Comparison of ENCODE assay signal across 24 cellular contexts in genomic region chr7:98341106-98341505, GRCh38. TPM values are rescaled to one million over a fixed set of nuclear protein-coding genes. Genes with fewer than 3 reads are reported as not detected.
A peak's percentile ranks its signal among the peaks of the same experiment; 100 is the strongest.
DNase-seq lines count a peak whose midpoint lies in the region; FAIRE-seq and TF ChIP-seq lines count a peak whose summit lies in the region.
"Had no signal": no experiment of that assay in that cellular context is flagged by ENCODE, and none has a peak within 500 bp of the region (broad histone marks: within the 10 kb centered on the region; RNA-seq: fewer than 3 reads in every experiment).

No MANE protein-coding gene starts in this region.

- TF ChIP-seq CTCF in AG10803 (conservative IDR thresholded peaks at IDR 0.05; ENCODE audit: low read length), result no peak
- no peak for TF ChIP-seq CTCF in brain microvascular endothelial cell (IDR thresholded peaks at IDR 0.05; ENCODE audit: low read depth, low read length, missing control alignments)

- 60 to 75% (median 64%) methylated on average over 3 of the region's 3 CpGs for WGBS in small intestine, 3 donors

- H3K27ac ChIP-seq in brain microvascular endothelial cell (peak overlapping the region; percentile 1), small intestine (ENCODE audit: low read depth in 1 of 2, low read length in 1 of 2) (no peak overlapping the region)
- H3K27ac ChIP-seq: A549, cardiac muscle cell, dorsolateral prefrontal cortex had no signal

- H3K4me3 ChIP-seq in AG10803 (ENCODE audit: low read length) (no peak overlapping the region), brain microvascular endothelial cell (ENCODE audit: low read depth, low read length) (no peak overlapping the region), small intestine (ENCODE audit: low read depth in 1 of 2, low read length in 2 of 2) (no peak overlapping the region)
- H3K4me3 ChIP-seq: A549, cardiac muscle cell, dorsolateral prefrontal cortex had no signal

- in situ Hi-C loops in brain microvascular endothelial cell (cut with HindIII; ENCODE audit: low pct_ligation_motif_present, low sequenced_read_pairs), result no loop called here

- no peaks in the 10 kb centered on the region for H3K27me3 ChIP-seq in brain microvascular endothelial cell (replicated peaks)
- no peaks in the 10 kb centered on the region for H3K27me3 ChIP-seq in small intestine (ENCODE audit: control insufficient read depth in 2 of 2, insufficient read depth in 2 of 2, low read length in 2 of 2)
- H3K27me3 ChIP-seq: cardiac muscle cell had no signal

- no peaks in the 10 kb centered on the region for H3K9me3 ChIP-seq in small intestine (ENCODE audit: control insufficient read depth, low read depth)
- H3K9me3 ChIP-seq: A549 had no signal

- FAIRE-seq in small intestine (lab: Jason Lieb, UNC), result no peak
- FAIRE-seq: A549, GM12892, HTR-8/SVneo, kidney, TTC549 had no signal

- no peaks in the 10 kb centered on the region for H3K4me1 ChIP-seq in small intestine (ENCODE audit: control insufficient read depth in 2 of 2, insufficient read depth in 1 of 2, low read depth in 1 of 2, low read length in 1 of 2)

- DNase-seq in AG10803 (ENCODE audit: low read depth) (peak; percentile 79), LHCN-M2 (ENCODE audit: low read depth) (peak; percentile 83), brain microvascular endothelial cell (no peak), myocyte (ENCODE audit: low read depth) (peak; percentile 42), NCI-H526 treated with DMSO at 0.1 percent for 48 hours (lab: John Stamatoyannopoulos, UW) (no peak), DMS53 treated with DMSO at 0.1 percent for 48 hours (lab: John Stamatoyannopoulos, UW; ENCODE audit: unreplicated experiment) (no peak), small intestine (no peak)
- DNase-seq in activated CD4-positive, CD25-positive, alpha-beta regulatory T cell treated with anti-CD3 and anti-CD28 coated beads, Interleukin-2, amount 50 U/mL, for 72 hours, result no peak
- DNase-seq: activated CD4-positive, alpha-beta T cell treated with anti-CD3 and anti-CD28 coated beads for 4 hours; activated naive CD8-positive, alpha-beta T cell treated with anti-CD3 and anti-CD28 coated beads, Interleukin-2, amount 10 ng/mL, durations not matched to agents 7 days and 5 days; DMS 273 treated with DMSO at 0.1 percent for 48 hours; dorsolateral prefrontal cortex; kidney; mammary epithelial cell; NCI-H1092; NCI-H2081; NCI-H510A treated with DMSO at 0.1 percent for 48 hours; right cardiac atrium; stimulated activated CD4-positive, alpha-beta T cell treated with anti-CD3 and anti-CD28 coated beads, Interleukin-15, amount 100 ng/mL, for 24 hours had no signal

- H3K36me3 ChIP-seq in brain microvascular endothelial cell (replicated peaks) (no peaks in the 10 kb centered on the region), small intestine (ENCODE audit: control insufficient read depth in 2 of 2, insufficient read depth in 2 of 2, low read length in 2 of 2) (no peaks in the 10 kb centered on the region)
- H3K36me3 ChIP-seq: cardiac muscle cell had no signal

RNA-seq across cellular contexts. Expression of gene BRI3, which starts 59.6 kb away (rescaled TPM):
- 49.6 and 67.6 TPM in 2 replicates for total RNA-seq in LHCN-M2 (2014; rRNA removed)
- 752 TPM for polyA plus RNA-seq in LHCN-M2 (2012)
- total RNA-seq in myocyte, result 73.8 and 101 TPM in 2 replicates
- polyA plus RNA-seq in myocyte (2012), result 561 TPM
- polyA plus RNA-seq in small intestine, result 100 to 1,000 TPM; 186 to 384 (median 323) TPM

RNA-seq across cellular contexts. Expression of gene BAIAP2L1, which starts 59.8 kb away (rescaled TPM):
- total RNA-seq in LHCN-M2 (2014; rRNA removed) (2.9 TPM in 2 replicates), myocyte (19.7 and 21.3 TPM in 2 replicates)
- 4.3 TPM for polyA plus RNA-seq in LHCN-M2 (2012)
- polyA plus RNA-seq in myocyte (2012), result 10.5 TPM
- polyA plus RNA-seq in small intestine, result 10 to 100 TPM; 23.8 to 51.4 (median 40.5) TPM

Comparison
In these comparisons a context has a peak if more than half of its experiments do, and no peak if none do; other contexts are left out.
1. DNase-seq: peak in AG10803 (single experiment), LHCN-M2 (single experiment) and myocyte (single experiment); none in brain microvascular endothelial cell (single experiment), NCI-H526 treated with DMSO at 0.1 percent for 48 hours (single experiment), activated CD4-positive, CD25-positive, alpha-beta regulatory T cell treated with anti-CD3 and anti-CD28 coated beads, Interleukin-2, amount 50 U/mL, for 72 hours (single experiment), DMS53 treated with DMSO at 0.1 percent for 48 hours (single experiment) and small intestine (single experiment).